Comparison of ENCODE assay signal across 1 cellular context in the genomic region with DNA sequence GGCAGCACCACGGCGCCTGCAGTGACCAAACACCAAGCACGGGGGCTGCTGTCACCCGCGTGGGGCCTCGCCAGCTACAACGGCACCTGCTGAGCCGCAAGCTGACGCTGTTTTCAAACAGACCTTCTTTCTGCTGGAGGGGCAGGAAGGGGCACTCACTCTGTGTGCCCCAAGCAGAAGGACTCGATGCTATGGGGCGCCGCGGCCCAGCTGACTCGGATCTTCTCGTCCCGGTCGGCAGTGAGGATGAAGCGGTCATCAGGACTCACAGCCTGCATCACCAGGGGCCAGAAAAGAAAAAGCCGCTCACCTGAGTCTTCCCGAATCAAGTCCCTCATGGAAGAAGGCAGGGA.
TF ChIP-seq lines count a peak whose summit lies in the region.

No MANE protein-coding gene starts in this region.

TF ChIP-seq in K562, 482 proteins besides CTCF, POLR2A, EP300 and RAD21:
- TF ChIP-seq RBFOX2 (IDR thresholded peaks at IDR 0.05; ENCODE audit: low read depth, low read length) (peak; percentile 54), ZNF175 (CRISPR knock-in tag; IDR thresholded peaks at IDR 0.05; ENCODE audit: low read depth) (no peak), KDM4B (IDR thresholded peaks at IDR 0.05; ENCODE audit: borderline replicate concordance in 2 of 2, low read depth in 1 of 2) (no peak), HMG20A (CRISPR knock-in tag; conservative IDR thresholded peaks at IDR 0.05) (no peak), MTA1 (IDR thresholded peaks at IDR 0.05; ENCODE audit: borderline replicate concordance) (no peak), RBM14 (IDR thresholded peaks at IDR 0.05; ENCODE audit: borderline replicate concordance, insufficient read depth, low read depth, low read length) (no peak), POLR2G (IDR thresholded peaks at IDR 0.05; ENCODE audit: low read depth, low read length) (peak; percentile 10; the same call in 1 of the 2 replicates)
- TF ChIP-seq, protein P1, sequence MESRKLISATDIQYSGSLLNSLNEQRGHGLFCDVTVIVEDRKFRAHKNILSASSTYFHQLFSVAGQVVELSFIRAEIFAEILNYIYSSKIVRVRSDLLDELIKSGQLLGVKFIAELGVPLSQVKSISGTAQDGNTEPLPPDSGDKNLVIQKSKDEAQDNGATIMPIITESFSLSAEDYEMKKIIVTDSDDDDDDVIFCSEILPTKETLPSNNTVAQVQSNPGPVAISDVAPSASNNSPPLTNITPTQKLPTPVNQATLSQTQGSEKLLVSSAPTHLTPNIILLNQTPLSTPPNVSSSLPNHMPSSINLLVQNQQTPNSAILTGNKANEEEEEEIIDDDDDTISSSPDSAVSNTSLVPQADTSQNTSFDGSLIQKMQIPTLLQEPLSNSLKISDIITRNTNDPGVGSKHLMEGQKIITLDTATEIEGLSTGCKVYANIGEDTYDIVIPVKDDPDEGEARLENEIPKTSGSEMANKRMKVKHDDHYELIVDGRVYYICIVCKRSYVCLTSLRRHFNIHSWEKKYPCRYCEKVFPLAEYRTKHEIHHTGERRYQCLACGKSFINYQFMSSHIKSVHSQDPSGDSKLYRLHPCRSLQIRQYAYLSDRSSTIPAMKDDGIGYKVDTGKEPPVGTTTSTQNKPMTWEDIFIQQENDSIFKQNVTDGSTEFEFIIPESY (CRISPR knock-in tag; IDR thresholded peaks at IDR 0.05), result peak; percentile 35; the same call in 1 of the 2 replicates
